In the genomic region with DNA sequence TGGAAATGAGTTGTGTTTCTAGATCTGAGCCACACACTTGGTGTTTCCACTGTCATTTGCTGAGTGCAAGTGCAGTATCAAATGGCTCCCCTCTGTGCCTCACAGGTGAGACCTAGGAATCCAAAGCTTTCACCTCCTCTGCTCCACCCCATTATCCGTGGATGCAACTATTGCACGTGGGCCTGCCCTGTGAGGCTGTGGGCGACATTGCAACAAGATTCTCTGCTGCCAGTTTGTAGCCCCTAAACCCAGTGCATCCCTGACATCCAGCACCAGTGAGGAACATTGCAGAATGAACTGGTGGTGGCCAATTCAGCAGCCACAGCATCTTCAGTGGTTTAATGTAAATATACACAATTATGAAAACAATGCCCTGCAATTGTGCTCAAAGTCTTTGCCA, we compare ENCODE assay signal across 9 cellular contexts.
"Had no signal": no experiment of that assay in that cellular context is flagged by ENCODE, and none has a peak within 500 bp of the region (broad histone marks: within the 10 kb centered on the region; RNA-seq: fewer than 3 reads in every experiment).

No MANE protein-coding gene starts in this region.

- H3K36me3 ChIP-seq: HAP-1 had no signal

- H3K27me3 Mint-ChIP-seq: IgD-negative memory B cell had no signal

- H3K9me3 Mint-ChIP-seq: GM23338, HFFc6 had no signal

- H3K36me3 Mint-ChIP-seq: IgD-negative memory B cell had no signal

- DNase-seq: HFFc6, Karpas-422, KBM-7 had no signal

- H2AFZ ChIP-seq: GM23338 had no signal

- H3K9ac ChIP-seq: KMS-11 had no signal

- H3K27ac Mint-ChIP-seq: GM23338, HFFc6, IgD-negative memory B cell had no signal

- H3K4me2 ChIP-seq: GM23338, KMS-11 had no signal

- H3K4me1 ChIP-seq: HAP-1 had no signal

- H3K4me3 Mint-ChIP-seq: GM23338, HFFc6, IgD-negative memory B cell had no signal

- H3K4me1 Mint-ChIP-seq: GM23338, IgD-negative memory B cell had no signal

- H3K27ac ChIP-seq: KMS-11 had no signal

- ATAC-seq: GM23338, HCT116, HepG2 had no signal

- H3K9me3 ChIP-seq: HAP-1 had no signal

- H3K4me3 ChIP-seq: GM23338, HAP-1 had no signal
